27 cellular contexts compared by ENCODE assay signal in the genomic region with DNA sequence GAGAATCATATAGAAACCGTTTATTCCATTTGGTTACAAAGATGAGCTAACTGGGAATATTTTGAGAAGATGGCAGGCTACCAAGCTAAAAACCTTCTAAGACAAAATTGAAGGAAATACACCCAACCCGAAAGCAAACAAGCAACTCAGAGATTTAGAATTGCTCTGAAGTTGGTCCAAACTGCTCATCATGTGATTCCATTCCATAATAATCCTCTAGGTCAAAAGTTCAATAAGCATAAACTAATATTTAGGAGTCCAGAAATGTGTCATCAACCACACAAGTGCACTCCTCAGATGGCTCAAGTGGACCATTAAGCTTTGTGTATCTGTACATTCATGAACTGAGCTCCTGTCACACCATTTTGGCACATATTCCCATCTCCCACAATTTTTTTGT. TPM values are rescaled to one million over a fixed set of nuclear protein-coding genes. Genes with fewer than 3 reads are reported as not detected.
A peak's percentile ranks its signal among the peaks of the same experiment; 100 is the strongest.
DNase-seq lines count a peak whose midpoint lies in the region; ATAC-seq, FAIRE-seq and TF ChIP-seq lines count a peak whose summit lies in the region.
"Had no signal": no experiment of that assay in that cellular context is flagged by ENCODE, and none has a peak within 500 bp of the region (broad histone marks: within the 10 kb centered on the region; RNA-seq: fewer than 3 reads in every experiment).

No MANE protein-coding gene starts in this region.

- peak; percentile 33 for DNase-seq in AG08395 (ENCODE audit: low spot score)
- DNase-seq in GM03348 (ENCODE audit: low spot score) = peak; percentile 29
- DNase-seq in RPMI7951 (ENCODE audit: low read depth) = peak; percentile 36
- peak; percentile 57 to 77 for DNase-seq in foreskin fibroblast
- no peak for DNase-seq in SIG-M5 (lab: John Stamatoyannopoulos, UW)
- no peak for DNase-seq in activated CD4-positive, alpha-beta memory T cell treated with anti-CD3 and anti-CD28 coated beads, Interleukin-2, amount 10 ng/mL, durations not matched to agents 7 days and 5 days
- DNase-seq in RCC 7860 (ENCODE audit: low spot score) = no peak
- DNase-seq: activated CD4-positive, alpha-beta T cell treated with anti-CD3 and anti-CD28 coated beads, Interleukin-2, amount 50 U/mL, for 1 hour; activated gamma-delta T cell; adrenal gland; CD4-positive, alpha-beta memory T cell; cerebellar nuclear complex; DND-41; effector CD8-positive, alpha-beta T cell; heart left ventricle; MM.1S; NCI-H2081 treated with DMSO at 0.1 percent for 48 hours; NCI-H524; occipital lobe; SHP77; stimulated activated CD4-positive, alpha-beta T cell treated with anti-CD3 and anti-CD28 coated beads, Interleukin-15, amount 100 ng/mL, for 24 hours had no signal

- H3K4me3 ChIP-seq in foreskin fibroblast (ENCODE audit: low read depth in 1 of 2, low read length in 2 of 2) = no peak overlapping the region
- H3K4me3 ChIP-seq: adrenal gland, GM23338, heart left ventricle, thoracic aorta had no signal

- H3K9me3 Mint-ChIP-seq in activated CD4-positive, alpha-beta memory T cell treated with anti-CD3 and anti-CD28 coated beads, Interleukin-2, amount 10 ng/mL, durations not matched to agents 7 days and 5 days = no peaks in the 10 kb centered on the region
- H3K9me3 Mint-ChIP-seq: CD4-positive, alpha-beta memory T cell; GM23338; stimulated activated effector memory CD8-positive, alpha-beta T cell treated with anti-CD3 and anti-CD28 coated beads, Interleukin-12 subunit alpha, Interleukin-12 subunit beta, amount 100 ng/mL, for 72 hours had no signal

- no peaks in the 10 kb centered on the region for H3K36me3 Mint-ChIP-seq in activated CD4-positive, alpha-beta memory T cell treated with anti-CD3 and anti-CD28 coated beads, Interleukin-2, amount 10 ng/mL, durations not matched to agents 7 days and 5 days (ENCODE audit: low read depth)
- H3K36me3 Mint-ChIP-seq: CD4-positive, alpha-beta memory T cell; stimulated activated effector memory CD8-positive, alpha-beta T cell treated with anti-CD3 and anti-CD28 coated beads, Interleukin-12 subunit alpha, Interleukin-12 subunit beta, amount 100 ng/mL, for 72 hours had no signal

- POLR2A ChIA-PET in activated CD4-positive, alpha-beta memory T cell treated with anti-CD3 and anti-CD28 coated beads, Interleukin-2, amount 10 ng/mL, durations not matched to agents 7 days and 5 days (lab: Charles Lee) = no interaction called here

- no peaks in the 10 kb centered on the region for H3K4me1 Mint-ChIP-seq in activated CD4-positive, alpha-beta memory T cell treated with anti-CD3 and anti-CD28 coated beads, Interleukin-2, amount 10 ng/mL, durations not matched to agents 7 days and 5 days
- H3K4me1 Mint-ChIP-seq: CD4-positive, alpha-beta memory T cell; stimulated activated effector memory CD8-positive, alpha-beta T cell treated with anti-CD3 and anti-CD28 coated beads, Interleukin-12 subunit alpha, Interleukin-12 subunit beta, amount 100 ng/mL, for 72 hours had no signal

- TF ChIP-seq CTCF in foreskin fibroblast (IDR thresholded peaks at IDR 0.05; ENCODE audit: low read depth, low read length) = no peak

- H3K27me3 Mint-ChIP-seq in activated CD4-positive, alpha-beta memory T cell treated with anti-CD3 and anti-CD28 coated beads, Interleukin-2, amount 10 ng/mL, durations not matched to agents 7 days and 5 days = peaks cover 3% of the 10 kb centered on the region

- no peak for FAIRE-seq in RCC 7860 (lab: Jason Lieb, UNC)
- FAIRE-seq: HepG2 had no signal

- H3K27ac Mint-ChIP-seq in activated CD4-positive, alpha-beta memory T cell treated with anti-CD3 and anti-CD28 coated beads, Interleukin-2, amount 10 ng/mL, durations not matched to agents 7 days and 5 days = no peak overlapping the region
- H3K27ac Mint-ChIP-seq: CD4-positive, alpha-beta memory T cell; GM23338; stimulated activated effector memory CD8-positive, alpha-beta T cell treated with anti-CD3 and anti-CD28 coated beads, Interleukin-12 subunit alpha, Interleukin-12 subunit beta, amount 100 ng/mL, for 72 hours had no signal

- CTCF ChIA-PET in activated CD4-positive, alpha-beta memory T cell treated with anti-CD3 and anti-CD28 coated beads, Interleukin-2, amount 10 ng/mL, durations not matched to agents 7 days and 5 days (lab: Charles Lee) = interaction anchor here (1.4 kb wide), 1 partner anchor 8 kb away, joined by 3 read pairs; no protein-coding TSS in a partner anchor

- no peak for ATAC-seq in HG03097 (IDR thresholded peaks at IDR 0.05; ENCODE audit: low FRiP score, unreplicated experiment)
- ATAC-seq: esophagus mucosa; GM23338; heart left ventricle; HepG2; stimulated activated effector memory CD8-positive, alpha-beta T cell treated with anti-CD3 and anti-CD28 coated beads, Interleukin-12 subunit alpha, Interleukin-12 subunit beta, amount 100 ng/mL, for 72 hours had no signal

- H3K4me3 Mint-ChIP-seq in activated CD4-positive, alpha-beta memory T cell treated with anti-CD3 and anti-CD28 coated beads, Interleukin-2, amount 10 ng/mL, durations not matched to agents 7 days and 5 days = no peak overlapping the region
- H3K4me3 Mint-ChIP-seq: CD4-positive, alpha-beta memory T cell; GM23338; stimulated activated effector memory CD8-positive, alpha-beta T cell treated with anti-CD3 and anti-CD28 coated beads, Interleukin-12 subunit alpha, Interleukin-12 subunit beta, amount 100 ng/mL, for 72 hours had no signal

RNA-seq across cellular contexts. Expression of gene DGKI, which starts 28.7 kb away (rescaled TPM):
- total RNA-seq in RPMI7951 (2014; rRNA removed; shearing (Covaris generic)) = 3.2 and 4.0 TPM in 2 replicates
- total RNA-seq in activated CD4-positive, alpha-beta memory T cell treated with anti-CD3 and anti-CD28 coated beads, Interleukin-2, amount 10 ng/mL, durations not matched to agents 7 days and 5 days = under 1 TPM; 0.53 to 0.91 TPM

Comparison
In these comparisons a context has a peak if more than half of its experiments do, and no peak if none do; other contexts are left out.
1. DNase-seq: peak in AG08395 (single experiment), GM03348 (single experiment), RPMI7951 (single experiment) and foreskin fibroblast (2 of 2); none in SIG-M5 (single experiment), activated CD4-positive, alpha-beta memory T cell treated with anti-CD3 and anti-CD28 coated beads, Interleukin-2, amount 10 ng/mL, durations not matched to agents 7 days and 5 days (single experiment) and RCC 7860 (single experiment).